ENCODE assay signal across 18 cellular contexts in genomic region chr10:63558132-63558784, GRCh38. TPM values are rescaled to one million over a fixed set of nuclear protein-coding genes. Genes with fewer than 3 reads are reported as not detected.
A peak's percentile ranks its signal among the peaks of the same experiment; 100 is the strongest.
DNase-seq lines count a peak whose midpoint lies in the region; ATAC-seq and TF ChIP-seq lines count a peak whose summit lies in the region.
"Had no signal": no experiment of that assay in that cellular context is flagged by ENCODE, and none has a peak within 500 bp of the region (broad histone marks: within the 10 kb centered on the region; RNA-seq: fewer than 3 reads in every experiment).

No MANE protein-coding gene starts in this region.

- no peak overlapping the region for H3K14ac ChIP-seq in trophoblast cell (ENCODE audit: low read length)

- H3K18ac ChIP-seq in trophoblast cell (ENCODE audit: low read length), result no peak overlapping the region

- ATAC-seq in central memory CD8-positive, alpha-beta T cell (replicated peaks; ENCODE audit: extremely low read depth, poor library complexity, severe bottlenecking), result no peak
- ATAC-seq: A549 had no signal

- no peaks in the 10 kb centered on the region for H3K79me1 ChIP-seq in trophoblast cell (ENCODE audit: low read length)

- POLR2A ChIA-PET in MCF 10A (lab: Yijun Ruan, JAX), result interaction anchor here (0.9 to 1.9 kb wide), 5 partner anchors 15 to 71 kb away, joined by 3 to 8 read pairs (median 5); no protein-coding TSS in a partner anchor
- POLR2A ChIA-PET in HEK293 (lab: Yijun Ruan, JAX), result no interaction called here

- dilution Hi-C loops in mammary epithelial cell (cut with HindIII; ENCODE audit: low sequenced_read_pairs), result no loop called here

- H3K9me3 Mint-ChIP-seq in MCF 10A (ENCODE audit: unreplicated experiment) (no peaks in the 10 kb centered on the region), nephron progenitor cell (peaks cover 12% of the 10 kb centered on the region)
- H3K9me3 Mint-ChIP-seq in central memory CD8-positive, alpha-beta T cell, result no peaks in the 10 kb centered on the region
- H3K9me3 Mint-ChIP-seq: CD4-positive, alpha-beta T cell had no signal

- no peak overlapping the region for H4K8ac ChIP-seq in trophoblast cell (ENCODE audit: low read depth, low read length)

- TF ChIP-seq CTCF in MCF 10A (IDR thresholded peaks at IDR 0.05; ENCODE audit: unreplicated experiment) (no peak), mammary epithelial cell (conservative IDR thresholded peaks at IDR 0.05 in 1 of 2, IDR thresholded peaks at IDR 0.05 in 1 of 2; ENCODE audit: extremely low read depth in 1 of 2, insufficient read depth in 1 of 2, low read depth in 1 of 2, low read length in 2 of 2) (no peak), HEK293 (tag by site-specific recombination; IDR thresholded peaks at IDR 0.05) (no peak), nephron progenitor cell (IDR thresholded peaks at IDR 0.05) (no peak)

- H2BK5ac ChIP-seq in trophoblast cell (ENCODE audit: low read depth, low read length, poor library complexity), result no peak overlapping the region

- in situ Hi-C loops in mammary epithelial cell (cut with MboI; ENCODE audit: low sequenced_read_pairs in 2 of 2), result no loop called here

- no peak overlapping the region for H2BK12ac ChIP-seq in trophoblast cell (ENCODE audit: low read length)

- intact Hi-C loops in MCF 10A (cut with micrococcal nuclease), result no loop called here
- intact Hi-C loops in mammary epithelial cell (cut with micrococcal nuclease), result no loop called here

- H2BK120ac ChIP-seq in trophoblast cell (ENCODE audit: insufficient read depth, low read length, poor library complexity), result no peak overlapping the region

- H3K36me3 Mint-ChIP-seq in MCF 10A (ENCODE audit: insufficient read depth, unreplicated experiment) (peaks cover under 1% of the 10 kb centered on the region), nephron progenitor cell (ENCODE audit: low read depth) (peaks cover 29% of the 10 kb centered on the region)
- H3K36me3 Mint-ChIP-seq in central memory CD8-positive, alpha-beta T cell (ENCODE audit: insufficient read depth), result no peaks in the 10 kb centered on the region

- H3K27me3 Mint-ChIP-seq in MCF 10A (ENCODE audit: insufficient read depth, unreplicated experiment) (no peaks in the 10 kb centered on the region), nephron progenitor cell (ENCODE audit: low read depth, poor library complexity) (no peaks in the 10 kb centered on the region)
- H3K27me3 Mint-ChIP-seq in central memory CD8-positive, alpha-beta T cell, result no peaks in the 10 kb centered on the region
- H3K27me3 Mint-ChIP-seq: CD4-positive, alpha-beta T cell had no signal

- H3K9ac ChIP-seq in mammary epithelial cell (ENCODE audit: insufficient read depth, low read length) (no peak overlapping the region), trophoblast cell (ENCODE audit: low read length) (no peak overlapping the region)

- H3K27me3 ChIP-seq in mammary epithelial cell (ENCODE audit: insufficient read depth, low read length) (no peaks in the 10 kb centered on the region), trophoblast cell (ENCODE audit: insufficient read depth, low read length) (no peaks in the 10 kb centered on the region)

- BruUV-seq in MCF 10A (replicated peaks; lab: Mats Ljungman, UMichigan), result no TSS peak
- no TSS peak for BruUV-seq in mammary epithelial cell (replicated peaks; lab: Mats Ljungman, UMichigan)

- H3K4me1 Mint-ChIP-seq in MCF 10A (ENCODE audit: insufficient read depth, unreplicated experiment) (peaks cover 29% of the 10 kb centered on the region), nephron progenitor cell (peaks cover 12% of the 10 kb centered on the region)
- H3K4me1 Mint-ChIP-seq in central memory CD8-positive, alpha-beta T cell, result peaks cover 29% of the 10 kb centered on the region

- peak overlapping the region; percentile 27 for H3K27ac Mint-ChIP-seq in MCF 10A (ENCODE audit: low read depth, unreplicated experiment)
- H3K27ac Mint-ChIP-seq in central memory CD8-positive, alpha-beta T cell (ENCODE audit: low read depth), result peak overlapping the region; percentile 56
- no peak overlapping the region for H3K27ac Mint-ChIP-seq in nephron progenitor cell
- H3K27ac Mint-ChIP-seq: CD4-positive, alpha-beta T cell had no signal

- peak overlapping the region; percentile 15 for H3K4ac ChIP-seq in trophoblast cell (ENCODE audit: low read depth, low read length)

- CTCF ChIA-PET in MCF 10A (lab: Yijun Ruan, JAX) (interaction anchor here (0.6 to 1.0 kb wide), 7 partner anchors 23 to 296 kb away, joined by 3 to 6 read pairs (median 4); no protein-coding TSS in a partner anchor), mammary epithelial cell (lab: Charles Lee; ENCODE audit: low non-redundant PET) (no interaction called here), HEK293 (lab: Yijun Ruan, JAX) (interaction anchor here (1.0 to 1.3 kb wide), 3 partner anchors 12 to 162 kb away, joined by 3 to 7 read pairs (median 3); no protein-coding TSS in a partner anchor)

- H3K27ac ChIP-seq in mammary epithelial cell (ENCODE audit: insufficient read depth, low read depth, low read length) (no peak overlapping the region), HEK293 (ENCODE audit: extremely low read depth, low read depth, low read length) (no peak overlapping the region), trophoblast cell (ENCODE audit: low read depth, low read length) (no peak overlapping the region)
- H3K27ac ChIP-seq: 22Rv1, A549, C4-2B had no signal

- 97% methylated on average over 5 of the region's 5 CpGs for WGBS in mammary epithelial cell (ENCODE audit: low coverage, missing lambda C conversion rate)
- no CpG with 5 or more reads among the region's 5 CpGs for WGBS in trophoblast cell (ENCODE audit: extremely low coverage, insufficient coverage, insufficient read length)

- no peak overlapping the region for H4K12ac ChIP-seq in trophoblast cell (ENCODE audit: low read depth, low read length)

- H3K4me3 Mint-ChIP-seq in MCF 10A (ENCODE audit: unreplicated experiment) (no peak overlapping the region), nephron progenitor cell (no peak overlapping the region)
- no peak overlapping the region for H3K4me3 Mint-ChIP-seq in central memory CD8-positive, alpha-beta T cell
- H3K4me3 Mint-ChIP-seq: CD4-positive, alpha-beta T cell had no signal

- no peak overlapping the region for H3K23ac ChIP-seq in trophoblast cell (ENCODE audit: low read length)

- H3K4me2 ChIP-seq in mammary epithelial cell (ENCODE audit: insufficient read depth, low read depth, low read length) (no peak overlapping the region), trophoblast cell (ENCODE audit: low read length) (no peak overlapping the region)
- H3K4me2 ChIP-seq: A549 had no signal

- no peak overlapping the region for H4K91ac ChIP-seq in trophoblast cell (ENCODE audit: low read depth, low read length)

- no peaks in the 10 kb centered on the region for H3K36me3 ChIP-seq in mammary epithelial cell (ENCODE audit: insufficient read depth, low read length)
- H3K36me3 ChIP-seq in HEK293 (ENCODE audit: control insufficient read depth in 2 of 2, insufficient read depth in 1 of 2, low read length in 2 of 2), result no peaks in the 10 kb centered on the region
- H3K36me3 ChIP-seq in trophoblast cell (ENCODE audit: control insufficient read depth in 1 of 2, insufficient read depth in 2 of 2, low read length in 2 of 2), result no peaks in the 10 kb centered on the region
- H3K36me3 ChIP-seq: HAP-1 had no signal

- no peak for DNase-seq in MCF 10A (ENCODE audit: unreplicated experiment)
- no peak for DNase-seq in mammary epithelial cell
- no peak for DNase-seq in central memory CD8-positive, alpha-beta T cell (ENCODE audit: low spot score in 2 of 2)
- DNase-seq in trophoblast cell, result no peak
- DNase-seq in stimulated activated naive CD4-positive, alpha-beta T cell (lab: John Stamatoyannopoulos, UW), result no peak
- no peak for DNase-seq in NCI-H146 (lab: John Stamatoyannopoulos, UW)
- DNase-seq in nephron progenitor cell, result no peak
- DNase-seq: AML-193; Caco-2; CD4-positive, alpha-beta T cell; DMS153; DMS79; GF-D8 had no signal

- H2AK5ac ChIP-seq in trophoblast cell (ENCODE audit: low read length), result no peak overlapping the region

- no peaks in the 10 kb centered on the region for H4K20me1 ChIP-seq in mammary epithelial cell (ENCODE audit: insufficient read depth, low read length)

- H3K4me1 ChIP-seq in mammary epithelial cell (ENCODE audit: insufficient read depth, low read length) (peaks cover 20% of the 10 kb centered on the region), HEK293 (ENCODE audit: control insufficient read depth, insufficient read depth, low read length) (peaks cover 12% of the 10 kb centered on the region), trophoblast cell (ENCODE audit: control insufficient read depth in 1 of 2, insufficient read depth in 2 of 2, low read length in 2 of 2) (no peaks in the 10 kb centered on the region)

- H3K9me3 ChIP-seq in mammary epithelial cell (replicated peaks; ENCODE audit: insufficient read depth, low read length), result no peaks in the 10 kb centered on the region
- H3K9me3 ChIP-seq in HEK293 (ENCODE audit: control insufficient read depth, insufficient read depth, low read depth, low read length), result no peaks in the 10 kb centered on the region
- no peaks in the 10 kb centered on the region for H3K9me3 ChIP-seq in trophoblast cell (ENCODE audit: insufficient read depth, low read depth, low read length)
- H3K9me3 ChIP-seq: A549, Caco-2, HAP-1 had no signal

- H3K79me2 ChIP-seq in mammary epithelial cell (ENCODE audit: insufficient read depth, low read length) (peaks cover 75% of the 10 kb centered on the region), trophoblast cell (ENCODE audit: control insufficient read depth, insufficient read depth, low read length, poor library complexity) (no peaks in the 10 kb centered on the region)

- H2AFZ ChIP-seq in mammary epithelial cell (ENCODE audit: low read depth, low read length) (no peak overlapping the region), trophoblast cell (ENCODE audit: insufficient read depth, low read length, poor library complexity) (no peak overlapping the region)

- H3K4me3 ChIP-seq in mammary epithelial cell (replicated peaks in 1 of 3; ENCODE audit: insufficient read depth in 1 of 3, low read depth in 2 of 3, low read length in 3 of 3), result no peak overlapping the region
- H3K4me3 ChIP-seq in HEK293 (ENCODE audit: low read depth, low read length), result no peak overlapping the region
- no peak overlapping the region for H3K4me3 ChIP-seq in trophoblast cell (ENCODE audit: low read depth, low read length)
- H3K4me3 ChIP-seq: A549, HAP-1 had no signal

TF ChIP-seq in HEK293, 187 proteins besides CTCF, POLR2A, EP300 and RAD21 (continues in another document):
- TF ChIP-seq ZFP69B (tag by site-specific recombination; IDR thresholded peaks at IDR 0.05), result no peak

RNA-seq across cellular contexts. Expression of gene REEP3, which starts 37.1 kb away (rescaled TPM):
- 51.8 and 69.0 TPM in 2 replicates for total RNA-seq in MCF 10A (2022)
- 10 to 100 TPM; 80.4 to 81.8 TPM for total RNA-seq in mammary epithelial cell
- 62.1 TPM for polyA plus RNA-seq in mammary epithelial cell
- 28.5 TPM for polyA minus RNA-seq in mammary epithelial cell
- 23.7 and 24.1 TPM in 2 replicates for polyA plus RNA-seq in trophoblast cell (2013)
